ENCODE assay signal across 1 cellular context in genomic region chr6:35497571-35498406, GRCh38.
A peak's percentile ranks its signal among the peaks of the same experiment; 100 is the strongest.
TF ChIP-seq lines count a peak whose summit lies in the region.

No MANE protein-coding gene starts in this region.

TF ChIP-seq in H1, 55 proteins besides CTCF, POLR2A, EP300 and RAD21:
- TF ChIP-seq RXRA (IDR thresholded peaks at IDR 0.05; ENCODE audit: insufficient read depth, low read depth, low read length) = no peak
- no peak for TF ChIP-seq CBX8 (IDR thresholded peaks at IDR 0.05; ENCODE audit: borderline replicate concordance, low read depth, low read length)
- TF ChIP-seq E2F6 (IDR thresholded peaks at IDR 0.05) = peak; percentile 92
- no peak for TF ChIP-seq CHD2 (IDR thresholded peaks at IDR 0.05; ENCODE audit: low read length)
- peak; percentile 86; the same call in 1 of the 2 replicates for TF ChIP-seq TCF12 (IDR thresholded peaks at IDR 0.05; ENCODE audit: low read depth, low read length)
- TF ChIP-seq EGR1 (IDR thresholded peaks at IDR 0.05; ENCODE audit: borderline replicate concordance, low read depth, low read length) = 0 out of 2 replicates have a peak, but pooled peaks have one; percentile 5
- 0 out of 4 replicates have a peak, but pooled peaks of 1 of the 2 experiments have one; percentile 50 for TF ChIP-seq SIN3A (conservative IDR thresholded peaks at IDR 0.05 in 1 of 2, IDR thresholded peaks at IDR 0.05 in 1 of 2; ENCODE audit: low read depth in 1 of 2, low read length in 2 of 2)
- peak; percentile 28 for TF ChIP-seq EZH2 (IDR thresholded peaks at IDR 0.05; ENCODE audit: low read depth, low read length, severe bottlenecking)
- TF ChIP-seq TBP (IDR thresholded peaks at IDR 0.05; ENCODE audit: low read depth, low read length) = 0 out of 2 replicates have a peak, but pooled peaks have one; percentile 21
- TF ChIP-seq MAX (IDR thresholded peaks at IDR 0.05) = peak; percentile 94
- TF ChIP-seq POLR2AphosphoS5 (IDR thresholded peaks at IDR 0.05; ENCODE audit: low read depth, low read length) = peak; percentile 54
- TF ChIP-seq GABPA (IDR thresholded peaks at IDR 0.05; ENCODE audit: borderline replicate concordance, insufficient read depth, low read length) = peak; percentile 53; the same call in 1 of the 2 replicates
- no peak for TF ChIP-seq CREB1 (IDR thresholded peaks at IDR 0.05)
- no peak for TF ChIP-seq CHD1 (IDR thresholded peaks at IDR 0.05; ENCODE audit: low read depth, low read length)
- peak; percentile 73 for TF ChIP-seq ASH2L (IDR thresholded peaks at IDR 0.05; ENCODE audit: low read length)
- no peak for TF ChIP-seq CHD7 (IDR thresholded peaks at IDR 0.05; ENCODE audit: insufficient replicate concordance, low read length)
- peak; percentile 41; the same call in 1 of the 2 replicates for TF ChIP-seq TAF1 (IDR thresholded peaks at IDR 0.05; ENCODE audit: low read depth, low read length)
- TF ChIP-seq RNF2 (IDR thresholded peaks at IDR 0.05; ENCODE audit: borderline replicate concordance, low read depth, low read length, missing control alignments, poor library complexity, severe bottlenecking) = peak; percentile 35
